Comparison of ENCODE assay signal across 26 cellular contexts in the genomic region with DNA sequence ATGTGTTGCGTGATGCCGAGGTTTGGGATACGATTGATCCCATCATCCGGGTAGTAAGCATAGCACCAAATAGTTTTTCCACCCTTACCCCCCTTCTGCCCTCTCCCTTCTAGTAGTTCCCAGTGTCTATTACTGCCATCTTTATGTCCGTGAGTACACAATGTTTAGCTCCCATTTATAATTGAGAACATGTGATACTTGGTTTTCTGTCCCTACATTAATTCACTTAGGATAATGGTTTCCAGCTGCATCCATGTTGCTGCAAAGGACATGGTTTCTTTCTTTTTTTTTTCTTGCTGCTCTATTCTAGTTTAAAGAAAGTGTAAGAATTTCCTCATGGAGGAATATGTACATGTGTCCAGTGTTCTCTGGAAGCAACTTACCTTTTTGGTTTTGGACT. TPM values are rescaled to one million over a fixed set of nuclear protein-coding genes. Genes with fewer than 3 reads are reported as not detected.
DNase-seq lines count a peak whose midpoint lies in the region; ATAC-seq and TF ChIP-seq lines count a peak whose summit lies in the region.
"Had no signal": no experiment of that assay in that cellular context is flagged by ENCODE, and none has a peak within 500 bp of the region (broad histone marks: within the 10 kb centered on the region; RNA-seq: fewer than 3 reads in every experiment).

No MANE protein-coding gene starts in this region.

- no peaks in the 10 kb centered on the region for H3K9me3 ChIP-seq in A673 (ENCODE audit: low read depth, low read length, poor library complexity, severe bottlenecking)
- H3K9me3 ChIP-seq in SK-N-SH = no peaks in the 10 kb centered on the region
- H3K9me3 ChIP-seq: BLaER1 treated with 17β-estradiol and CSF1 and Interleukin-3, amounts not matched to agents 10 nM and 100 nM had no signal

- no peak overlapping the region for H2AFZ ChIP-seq in SK-N-SH (ENCODE audit: low read depth)
- H2AFZ ChIP-seq: GM23248 had no signal

- peak overlapping the region in 1 of 6 donors; percentile 8 for H3K27ac Mint-ChIP-seq in immature natural killer cell
- H3K27ac Mint-ChIP-seq: CD4-positive, alpha-beta T cell; T-cell had no signal

- intact Hi-C loops in A673 (cut with micrococcal nuclease; ENCODE audit: unreplicated experiment) = loop anchor here (5.0 to 10.0 kb wide), 2 partner anchors 118 to 390 kb away; no protein-coding TSS in a partner anchor

- BruUV-seq in A673 (replicated peaks; lab: Mats Ljungman, UMichigan) = no TSS peak

- peaks cover 40% of the 10 kb centered on the region for H3K4me1 ChIP-seq in A673 (ENCODE audit: insufficient read depth, low read length, poor library complexity, severe bottlenecking)
- H3K4me1 ChIP-seq in SK-N-SH (ENCODE audit: control insufficient read depth in 1 of 2, insufficient read depth in 2 of 2, low read depth in 1 of 2, low read length in 1 of 2) = peaks cover 17 to 27% of the 10 kb centered on the region in 2 experiments; a peak in 3 of 4 replicates

- H3K36me3 Mint-ChIP-seq in immature natural killer cell = peaks cover 6 to 16% (median 14%) of the 10 kb centered on the region in 3 donors

- no peaks in the 10 kb centered on the region for H4K20me1 ChIP-seq in SK-N-SH (ENCODE audit: insufficient read depth)

- H3K4me3 ChIP-seq in A673 (ENCODE audit: low read depth, low read length, poor library complexity, severe bottlenecking) (no peak overlapping the region), SK-N-SH (ENCODE audit: low read depth in 2 of 2, low read length in 1 of 2) (no peak overlapping the region), fibroblast of mammary gland (ENCODE audit: control insufficient read depth, low read depth, low read length) (no peak overlapping the region)
- H3K4me3 ChIP-seq: BLaER1 treated with 17β-estradiol and CSF1 and Interleukin-3, amounts not matched to agents 10 nM and 100 nM; GM23248 had no signal

- H3K79me2 ChIP-seq in SK-N-SH (ENCODE audit: insufficient read depth) = no peaks in the 10 kb centered on the region

- H3K4me1 Mint-ChIP-seq in immature natural killer cell = peaks cover 5 to 27% of the 10 kb centered on the region in 2 donors

- TF ChIP-seq CTCF in A673 (conservative IDR thresholded peaks at IDR 0.05; ENCODE audit: low read depth, low read length) (no peak), SK-N-SH (IDR thresholded peaks at IDR 0.05) (no peak), fibroblast of mammary gland (conservative IDR thresholded peaks at IDR 0.05; ENCODE audit: control insufficient read depth, insufficient read depth, low read depth, low read length) (no peak)

- no peak overlapping the region for H3K27ac ChIP-seq in A673 (ENCODE audit: low read depth, low read length, poor library complexity, severe bottlenecking)
- H3K27ac ChIP-seq in SK-N-SH (ENCODE audit: low read depth in 2 of 2, low read length in 1 of 2) = peak overlapping the region in 1 of 2 experiments; percentile 84; a peak in 2 of 4 replicates
- H3K27ac ChIP-seq: BLaER1 treated with 17β-estradiol and CSF1 and Interleukin-3, amounts not matched to agents 10 nM and 100 nM; GM23248 had no signal

- no peak overlapping the region for H3K4me2 ChIP-seq in SK-N-SH
- H3K4me2 ChIP-seq: BLaER1 treated with 17β-estradiol and CSF1 and Interleukin-3, amounts not matched to agents 10 nM and 100 nM had no signal

- no peak for ATAC-seq in HG03097 (IDR thresholded peaks at IDR 0.05; ENCODE audit: low FRiP score, unreplicated experiment)
- ATAC-seq in HG03025 (IDR thresholded peaks at IDR 0.05; ENCODE audit: low FRiP score, unreplicated experiment) = no peak
- ATAC-seq: Panc1, T-cell had no signal

- H3K27me3 ChIP-seq in A673 (replicated peaks; ENCODE audit: insufficient read depth, low read depth, low read length, poor library complexity) = no peaks in the 10 kb centered on the region
- no peaks in the 10 kb centered on the region for H3K27me3 ChIP-seq in SK-N-SH (ENCODE audit: insufficient read depth)
- H3K27me3 ChIP-seq: BLaER1 treated with 17β-estradiol and CSF1 and Interleukin-3, amounts not matched to agents 10 nM and 100 nM had no signal

- no peak overlapping the region for H3K4me3 Mint-ChIP-seq in immature natural killer cell
- H3K4me3 Mint-ChIP-seq: CD4-positive, alpha-beta T cell; T-cell had no signal

- peak; percentile 29 for DNase-seq in A673 (ENCODE audit: low spot score)
- peak; percentile 7 for DNase-seq in GM04504 (ENCODE audit: low read depth)
- DNase-seq in SK-N-SH = peak; percentile 38
- peak; percentile 41 for DNase-seq in fibroblast of mammary gland (ENCODE audit: low read depth)
- DNase-seq in hippocampal formation (lab: John Stamatoyannopoulos, UW) = no peak
- no peak for DNase-seq in immature natural killer cell
- DNase-seq: 8988T; CD4-positive, alpha-beta T cell; COR-L47; DMS53; GDM1; GM23248; H7; KBM-7; MV-4-11; NCI-H1105; NCI-H146; NCI-H1930; NCI-H2107; NCI-H526 treated with DMSO at 0.1 percent for 48 hours; SIG-M5; T-cell had no signal

- no peaks in the 10 kb centered on the region for H3K9me2 ChIP-seq in SK-N-SH

- CTCF ChIA-PET in A673 (lab: Charles Lee) (interaction anchor here (0.6 kb wide), 1 partner anchor 663 kb away, joined by 5 read pairs; no protein-coding TSS in a partner anchor), SK-N-SH (lab: Yijun Ruan, JAX) (interaction anchor here (0.7 to 2.7 kb wide), 10 partner anchors 9 to 815 kb away, joined by 3 to 12 read pairs (median 4); no protein-coding TSS in a partner anchor)

- POLR2A ChIA-PET in A673 (lab: Charles Lee; ENCODE audit: low non-redundant PET) = no interaction called here
- POLR2A ChIA-PET in SK-N-SH (lab: Yijun Ruan, JAX) = interaction anchor here (0.6 to 1.2 kb wide), 2 partner anchors 52 to 348 kb away, joined by 3 to 5 read pairs; a partner anchor contains a TSS

- no peaks in the 10 kb centered on the region for H3K36me3 ChIP-seq in A673 (ENCODE audit: insufficient read depth, low read length, poor library complexity, severe bottlenecking)
- H3K36me3 ChIP-seq in SK-N-SH (replicated peaks in 1 of 2; ENCODE audit: control insufficient read depth in 1 of 2, insufficient read depth in 2 of 2, low read length in 1 of 2) = peaks cover 8 to 14% of the 10 kb centered on the region in 2 experiments

- no peaks in the 10 kb centered on the region for H3F3A ChIP-seq in SK-N-SH (replicated peaks; ENCODE audit: insufficient read depth)

- peak in 1 of 2 experiments; percentile 86; a peak in 2 of 4 replicates for TF ChIP-seq EP300 in SK-N-SH (IDR thresholded peaks at IDR 0.05; ENCODE audit: borderline replicate concordance in 1 of 2, low read depth in 1 of 2, low read length in 1 of 2)

- TF ChIP-seq RAD21 in SK-N-SH (IDR thresholded peaks at IDR 0.05; ENCODE audit: low read length) = no peak

- whole genome bisulfite sequencing in SK-N-SH (ENCODE audit: low lambda C conversion rate) = 40% methylated on average over 5 of the region's 5 CpGs

- no peaks in the 10 kb centered on the region for H3K9me3 Mint-ChIP-seq in immature natural killer cell
- H3K9me3 Mint-ChIP-seq: CD4-positive, alpha-beta T cell; T-cell had no signal

- H3K9ac ChIP-seq in SK-N-SH = no peak overlapping the region
- H3K9ac ChIP-seq: BLaER1 treated with 17β-estradiol and CSF1 and Interleukin-3, amounts not matched to agents 10 nM and 100 nM; GM23248 had no signal

- no peaks in the 10 kb centered on the region for H3K27me3 Mint-ChIP-seq in immature natural killer cell (ENCODE audit: low read depth in 3 of 3)
- H3K27me3 Mint-ChIP-seq: CD4-positive, alpha-beta T cell; T-cell had no signal

TF ChIP-seq in SK-N-SH, 30 proteins besides CTCF, POLR2A, EP300 and RAD21:
- peak; percentile 80 for TF ChIP-seq RCOR1 (IDR thresholded peaks at IDR 0.05; ENCODE audit: low read length)
- TF ChIP-seq FOXJ3 (CRISPR knock-in tag; IDR thresholded peaks at IDR 0.05) = peak; percentile 93
- peak; percentile 77 for TF ChIP-seq CHD2 (IDR thresholded peaks at IDR 0.05; ENCODE audit: low read length, partially characterized antibody)
- TF ChIP-seq, protein P1, sequence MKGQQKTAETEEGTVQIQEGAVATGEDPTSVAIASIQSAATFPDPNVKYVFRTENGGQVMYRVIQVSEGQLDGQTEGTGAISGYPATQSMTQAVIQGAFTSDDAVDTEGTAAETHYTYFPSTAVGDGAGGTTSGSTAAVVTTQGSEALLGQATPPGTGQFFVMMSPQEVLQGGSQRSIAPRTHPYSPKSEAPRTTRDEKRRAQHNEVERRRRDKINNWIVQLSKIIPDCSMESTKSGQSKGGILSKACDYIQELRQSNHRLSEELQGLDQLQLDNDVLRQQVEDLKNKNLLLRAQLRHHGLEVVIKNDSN (IDR thresholded peaks at IDR 0.05; ENCODE audit: borderline replicate concordance, low read depth) = 0 out of 2 replicates have a peak, but pooled peaks have one; percentile 32
- TF ChIP-seq TCF12 (IDR thresholded peaks at IDR 0.05) = peak; percentile 90
- TF ChIP-seq SIN3A (IDR thresholded peaks at IDR 0.05; ENCODE audit: borderline replicate concordance, low read depth, low read length) = no peak
- peak; percentile 47; the same call in 1 of the 2 replicates for TF ChIP-seq POLR2AphosphoS5 (IDR thresholded peaks at IDR 0.05; ENCODE audit: low read depth, low read length)
- TF ChIP-seq JUND (IDR thresholded peaks at IDR 0.05) = no peak
- peak; percentile 47 for TF ChIP-seq GATA2 (CRISPR knock-in tag; IDR thresholded peaks at IDR 0.05)

RNA-seq across cellular contexts. Expression of a gene that starts 51.8 kb away (rescaled TPM):
- total RNA-seq in A673 (2021) = 12.3 and 15.6 TPM in 2 replicates
- 2.9 and 3.3 TPM in 2 replicates for polyA plus RNA-seq in SK-N-SH (2012; rRNA removed)
- polyA plus RNA-seq in SK-N-SH (2012; cell fraction: cytosol; rRNA removed) = 3.6 and 3.7 TPM in 2 replicates
- polyA plus RNA-seq in SK-N-SH (2012; cell fraction: nucleus; rRNA removed) = 2.8 and 4.1 TPM in 2 replicates
- polyA plus RNA-seq in immature natural killer cell = 10 to 100 TPM; 12.1 to 16.1 (median 14.2) TPM

RNA-seq across cellular contexts. Expression of a gene that starts 52.0 kb away (rescaled TPM):
- 6.5 and 9.8 TPM in 2 replicates for total RNA-seq in A673 (2021)
- polyA plus RNA-seq in SK-N-SH (2012; rRNA removed) = 1.3 and 1.9 TPM in 2 replicates
- 2.3 TPM in 2 replicates for polyA plus RNA-seq in SK-N-SH (2012; cell fraction: cytosol; rRNA removed)
- polyA plus RNA-seq in SK-N-SH (2012; cell fraction: nucleus; rRNA removed) = 0.75 and 1.1 TPM in 2 replicates
- polyA plus RNA-seq in immature natural killer cell = 1 to 10 TPM; 1.8 to 9.3 (median 2.1) TPM

Comparison
In these comparisons a context has a peak if more than half of its experiments do, and no peak if none do; other contexts are left out.
1. DNase-seq: peak in A673 (single experiment), GM04504 (single experiment), SK-N-SH (single experiment) and fibroblast of mammary gland (single experiment); none in hippocampal formation (0 of 2) and immature natural killer cell (0 of 3).